16 cellular contexts compared by ENCODE assay signal in genomic region chrX:134626434-134626833, GRCh38. TPM values are rescaled to one million over a fixed set of nuclear protein-coding genes. Genes with fewer than 3 reads are reported as not detected.
"Had no signal": no experiment of that assay in that cellular context is flagged by ENCODE, and none has a peak within 500 bp of the region (broad histone marks: within the 10 kb centered on the region; RNA-seq: fewer than 3 reads in every experiment).

No MANE protein-coding gene starts in this region.

- DNase-seq: activated B cell treated with CpG ODN at 0.5 μM for 24 hours; activated CD4-positive, alpha-beta T cell treated with anti-CD3 and anti-CD28 coated beads, Interleukin-2, amount 10 ng/mL, durations not matched to agents 7 days and 5 days; activated CD8-positive, alpha-beta memory T cell treated with anti-CD3 and anti-CD28 coated beads for 24 hours; activated naive CD4-positive, alpha-beta T cell treated with anti-CD3 and anti-CD28 coated beads for 36 hours; central memory CD4-positive, alpha-beta T cell; effector CD8-positive, alpha-beta T cell; hypothalamus; mucosa of descending colon; naive thymus-derived CD8-positive, alpha-beta T cell; posterior cingulate gyrus; right lobe of liver; T-helper 17 cell; trophoblast cell had no signal

- H3K4me1 ChIP-seq: right lobe of liver had no signal

- ATAC-seq: mucosa of descending colon; naive thymus-derived CD8-positive, alpha-beta T cell; right lobe of liver; stimulated activated memory B cell treated with anti-CD40 and anti-IgM and Interleukin-4, amounts not matched to agents 10 μg/mL and 1 μg/mL and 100 μg/mL, for 72 hours; T-helper 17 cell had no signal

- H3K27me3 ChIP-seq: right lobe of liver had no signal

- H3K36me3 ChIP-seq: right lobe of liver had no signal

- H3K9me3 ChIP-seq: mucosa of descending colon, right lobe of liver had no signal

- H3K27ac ChIP-seq: coronary artery, right lobe of liver had no signal

- H3K4me3 ChIP-seq: coronary artery, mucosa of descending colon, right lobe of liver had no signal

RNA-seq across cellular contexts. Expression of gene PLAC1, which starts 31.8 kb away (rescaled TPM):
- total RNA-seq: activated B cell treated with CpG ODN at 0.5 μM for 24 hours; activated CD4-positive, alpha-beta T cell treated with anti-CD3 and anti-CD28 coated beads, Interleukin-2, amount 10 ng/mL, durations not matched to agents 7 days and 5 days; activated naive CD4-positive, alpha-beta T cell treated with anti-CD3 and anti-CD28 coated beads for 36 hours; lung microvascular endothelial cell; mucosa of descending colon; naive thymus-derived CD8-positive, alpha-beta T cell; right lobe of liver; T-helper 17 cell had no signal
